3 cellular contexts compared by ENCODE assay signal in genomic region chr1:196131691-196132090, GRCh38.
A peak's percentile ranks its signal among the peaks of the same experiment; 100 is the strongest.
TF ChIP-seq lines count a peak whose summit lies in the region.

No MANE protein-coding gene starts in this region.

TF ChIP-seq in HepG2, 621 proteins besides CTCF, POLR2A, EP300 and RAD21 (continued from another document):
- TF ChIP-seq ZNF512 (CRISPR knock-in tag; IDR thresholded peaks at IDR 0.05) (no peak), ZNF550 (CRISPR knock-in tag; IDR thresholded peaks at IDR 0.05; ENCODE audit: borderline replicate concordance) (no peak), CREB1 (IDR thresholded peaks at IDR 0.05) (peak; percentile 77), CREB1 (CRISPR knock-in tag; IDR thresholded peaks at IDR 0.05) (no peak)

TF ChIP-seq in HEK293, 187 proteins besides CTCF, POLR2A, EP300 and RAD21 (continued from another document):
- 0 out of 2 replicates have a peak, but pooled peaks have one; percentile 18 for TF ChIP-seq ATF2 (tag by site-specific recombination; IDR thresholded peaks at IDR 0.05; ENCODE audit: low read depth)

TF ChIP-seq in neural cell, 6 proteins besides CTCF, POLR2A, EP300 and RAD21 (continued from another document):
- TF ChIP-seq SMC3 (conservative IDR thresholded peaks at IDR 0.05; ENCODE audit: poor library complexity) (no peak), TAF1 (IDR thresholded peaks at IDR 0.05; ENCODE audit: low read depth) (no peak), EZH2 (IDR thresholded peaks at IDR 0.05; ENCODE audit: borderline replicate concordance, insufficient read depth, low read length, poor library complexity, severe bottlenecking) (no peak), MXI1 (conservative IDR thresholded peaks at IDR 0.05; ENCODE audit: poor library complexity, severe bottlenecking) (no peak), POLR2AphosphoS5 (IDR thresholded peaks at IDR 0.05) (peak; percentile 41)
